Comparison of ENCODE assay signal across 8 cellular contexts in the genomic region with DNA sequence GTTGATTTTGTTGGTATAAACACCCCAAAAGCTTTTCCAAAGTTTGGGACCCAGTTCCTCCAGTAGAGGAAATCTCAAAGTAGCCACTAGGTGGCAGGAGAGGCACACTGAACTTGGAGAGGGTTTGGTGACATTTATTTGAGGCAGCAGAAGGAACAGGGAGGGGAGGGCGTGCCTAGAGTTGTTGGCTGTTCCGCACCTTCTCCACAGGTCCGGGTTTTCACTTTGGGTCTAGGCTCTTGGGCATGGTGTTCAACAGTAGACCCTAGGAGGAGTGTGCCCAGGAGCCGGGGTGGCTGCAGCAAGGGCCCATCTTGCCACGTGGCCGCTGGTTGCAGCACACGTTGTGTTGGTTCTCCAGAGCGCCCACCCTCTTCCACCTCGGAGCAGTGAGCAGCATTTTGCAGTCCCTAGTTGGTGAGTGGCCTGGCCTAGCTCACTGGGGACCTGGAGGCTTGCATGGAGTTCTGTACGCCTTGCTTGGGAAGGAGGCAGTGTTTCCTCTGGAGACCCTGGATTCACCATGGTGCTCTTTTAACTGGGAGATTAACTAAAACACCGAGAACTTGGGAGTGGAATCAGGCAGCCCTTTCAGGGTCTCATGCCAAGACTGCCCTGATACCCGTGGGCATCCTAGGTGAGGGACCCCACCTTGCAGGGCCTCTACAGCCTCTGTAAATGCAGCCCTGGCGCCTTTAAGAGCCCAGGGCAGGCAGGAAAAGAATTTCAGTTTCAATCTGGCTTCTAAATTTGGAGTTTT. TPM values are rescaled to one million over a fixed set of nuclear protein-coding genes. Genes with fewer than 3 reads are reported as not detected.
DNase-seq lines count a peak whose midpoint lies in the region; ATAC-seq, FAIRE-seq and TF ChIP-seq lines count a peak whose summit lies in the region.

No MANE protein-coding gene starts in this region.

- POLR2A ChIA-PET in A549 (lab: Yijun Ruan, JAX): interaction anchor here (0.7 to 3.5 kb wide), 27 partner anchors 8 to 500 kb away, joined by 3 to 44 read pairs (median 5); a partner anchor contains a TSS

- H3K4me1 ChIP-seq in A549 (peaks cover 56% of the 10 kb centered on the region), esophagus muscularis mucosa (peaks cover 63 to 74% (median 72%) of the 10 kb centered on the region in 4 donors), muscle layer of colon (ENCODE audit: insufficient read depth, low read length) (peaks cover 60% of the 10 kb centered on the region)

- TF ChIP-seq RAD21 in A549 (conservative IDR thresholded peaks at IDR 0.05 in 1 of 2, IDR thresholded peaks at IDR 0.05 in 1 of 2) (peak; percentile 97), Ishikawa (IDR thresholded peaks at IDR 0.05; ENCODE audit: low read depth) (peak; percentile 93)

- peak overlapping the region; percentile 91 for H3K4me2 ChIP-seq in A549

- H3K9ac ChIP-seq in muscle layer of colon (ENCODE audit: low read length): peak overlapping the region; percentile 50

- H3K9me3 ChIP-seq in A549: no peaks in the 10 kb centered on the region
- no peaks in the 10 kb centered on the region for H3K9me3 ChIP-seq in esophagus muscularis mucosa
- no peaks in the 10 kb centered on the region for H3K9me3 ChIP-seq in muscle layer of colon (ENCODE audit: low read length)

- no peaks in the 10 kb centered on the region for H3K27me3 ChIP-seq in esophagus muscularis mucosa
- no peaks in the 10 kb centered on the region for H3K27me3 ChIP-seq in muscle layer of colon (ENCODE audit: control insufficient read depth in 1 of 2, insufficient read depth in 2 of 2, low read length in 2 of 2)

- TF ChIP-seq EP300 in A549 (IDR thresholded peaks at IDR 0.05): no peak
- TF ChIP-seq EP300 in Ishikawa (IDR thresholded peaks at IDR 0.05; ENCODE audit: borderline replicate concordance): no peak
- no peak for TF ChIP-seq EP300 in esophagus muscularis mucosa (IDR thresholded peaks at IDR 0.05)

- peak; percentile 88 to 89 for DNase-seq in A549 (ENCODE audit: low read depth in 1 of 2, low spot score in 1 of 2)
- peak; percentile 3 for DNase-seq in OCI-M2 (lab: John Stamatoyannopoulos, UW; ENCODE audit: unreplicated experiment)
- peak; percentile 60 for DNase-seq in activated T-cell treated with anti-CD3 and anti-CD28 coated beads for 48 hours (ENCODE audit: low read depth)
- DNase-seq in esophagus muscularis mucosa (ENCODE audit: extremely low spot score): peak; percentile 96
- DNase-seq in stimulated activated CD8-positive, alpha-beta memory T cell treated with anti-CD3 and anti-CD28 coated beads, Interleukin-7, amount 100 ng/mL, for 24 hours (ENCODE audit: low read depth): peak; percentile 44

- intact Hi-C loops in esophagus muscularis mucosa (cut with DNase I): loop anchor here (1.0 kb wide), 1 partner anchor 471 kb away; no protein-coding TSS in a partner anchor

- WGBS in A549 (ENCODE audit: missing lambda C conversion rate): 5% methylated on average over 7 of the region's 13 CpGs
- WGBS in esophagus muscularis mucosa: 13% methylated on average over 11 of the region's 13 CpGs

- TF ChIP-seq CTCF in A549 (IDR thresholded peaks at IDR 0.05): peak; percentile 95
- peak; percentile 86 to 98 (median 93) for TF ChIP-seq CTCF in esophagus muscularis mucosa (IDR thresholded peaks at IDR 0.05)

- H3K27ac ChIP-seq in A549: peak overlapping the region; percentile 99
- peak overlapping the region; percentile 93 to 99 (median 98) for H3K27ac ChIP-seq in esophagus muscularis mucosa (replicated peaks in 1 of 4)
- H3K27ac ChIP-seq in muscle layer of colon (ENCODE audit: low read depth, low read length): peak overlapping the region; percentile 95

- CTCF ChIA-PET in A549 (lab: Yijun Ruan, JAX): interaction anchor here (0.6 to 28.1 kb wide), 81 partner anchors 11 to 664 kb away, joined by 3 to 1029 read pairs (median 4); a partner anchor contains a TSS

- H3K36me3 ChIP-seq in esophagus muscularis mucosa (peaks cover 6 to 47% (median 42%) of the 10 kb centered on the region in 4 donors), muscle layer of colon (ENCODE audit: insufficient read depth, low read length) (peaks cover 46% of the 10 kb centered on the region)

- ATAC-seq in A549 (peak; percentile 70 to 75), GM18868 (IDR thresholded peaks at IDR 0.05; ENCODE audit: unreplicated experiment) (peak; percentile 30)

- H3K4me3 ChIP-seq in A549 (peak overlapping the region; percentile 44), esophagus muscularis mucosa (peak overlapping the region; percentile 47 to 60 (median 58)), muscle layer of colon (ENCODE audit: low read depth in 1 of 2, low read length in 2 of 2) (peak overlapping the region; percentile 28 to 62)

- TF ChIP-seq POLR2A in A549 (IDR thresholded peaks at IDR 0.05; ENCODE audit: low read length) (no peak), esophagus muscularis mucosa (IDR thresholded peaks at IDR 0.05; ENCODE audit: low read depth) (no peak)

- no peak for FAIRE-seq in A549 (lab: Jason Lieb, UNC)

TF ChIP-seq in A549, 52 proteins besides CTCF, POLR2A, EP300 and RAD21 (continues in another document):
- TF ChIP-seq, protein P1, sequence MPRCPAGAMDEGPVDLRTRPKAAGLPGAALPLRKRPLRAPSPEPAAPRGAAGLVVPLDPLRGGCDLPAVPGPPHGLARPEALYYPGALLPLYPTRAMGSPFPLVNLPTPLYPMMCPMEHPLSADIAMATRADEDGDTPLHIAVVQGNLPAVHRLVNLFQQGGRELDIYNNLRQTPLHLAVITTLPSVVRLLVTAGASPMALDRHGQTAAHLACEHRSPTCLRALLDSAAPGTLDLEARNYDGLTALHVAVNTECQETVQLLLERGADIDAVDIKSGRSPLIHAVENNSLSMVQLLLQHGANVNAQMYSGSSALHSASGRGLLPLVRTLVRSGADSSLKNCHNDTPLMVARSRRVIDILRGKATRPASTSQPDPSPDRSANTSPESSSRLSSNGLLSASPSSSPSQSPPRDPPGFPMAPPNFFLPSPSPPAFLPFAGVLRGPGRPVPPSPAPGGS (IDR thresholded peaks at IDR 0.05): no peak
- TF ChIP-seq, protein P2, sequence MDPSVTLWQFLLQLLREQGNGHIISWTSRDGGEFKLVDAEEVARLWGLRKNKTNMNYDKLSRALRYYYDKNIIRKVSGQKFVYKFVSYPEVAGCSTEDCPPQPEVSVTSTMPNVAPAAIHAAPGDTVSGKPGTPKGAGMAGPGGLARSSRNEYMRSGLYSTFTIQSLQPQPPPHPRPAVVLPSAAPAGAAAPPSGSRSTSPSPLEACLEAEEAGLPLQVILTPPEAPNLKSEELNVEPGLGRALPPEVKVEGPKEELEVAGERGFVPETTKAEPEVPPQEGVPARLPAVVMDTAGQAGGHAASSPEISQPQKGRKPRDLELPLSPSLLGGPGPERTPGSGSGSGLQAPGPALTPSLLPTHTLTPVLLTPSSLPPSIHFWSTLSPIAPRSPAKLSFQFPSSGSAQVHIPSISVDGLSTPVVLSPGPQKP (IDR thresholded peaks at IDR 0.05; ENCODE audit: low read depth, low read length): no peak

RNA-seq across cellular contexts. Expression of a gene that starts 28.2 kb away (rescaled TPM):
- polyA plus RNA-seq in A549 (2011; rRNA removed): 140 and 149 TPM in 2 replicates
- 95.3 and 125 TPM in 2 replicates for polyA plus RNA-seq in A549 (2012; cell fraction: cytosol; rRNA removed)
- 109 and 124 TPM in 2 replicates for polyA plus RNA-seq in A549 (2012; cell fraction: nucleus; rRNA removed)
- 140 to 167 TPM (median 161 TPM) in 3 replicates for polyA plus RNA-seq in A549 (2017; fragmentation: RNase III; extraction: RNeasy Plus Mini Kit Qiagen cat#74134 plus additional on column Dnase treatment)
- 150 and 168 TPM in 2 replicates for polyA minus RNA-seq in A549 (2011; rRNA and poly(A)+ RNA removed)
- total RNA-seq in esophagus muscularis mucosa: 10 to 100 TPM; 57.7 to 91.9 (median 77.4) TPM

RNA-seq across cellular contexts. Expression of a gene that starts 28.8 kb away (rescaled TPM):
- polyA plus RNA-seq in A549 (2011; rRNA removed): 20.5 and 20.8 TPM in 2 replicates
- 25.2 and 33.6 TPM in 2 replicates for polyA plus RNA-seq in A549 (2012; cell fraction: cytosol; rRNA removed)
- 37.5 and 53.0 TPM in 2 replicates for polyA plus RNA-seq in A549 (2012; cell fraction: nucleus; rRNA removed)
- 22.7 to 26.2 TPM (median 26.0 TPM) in 3 replicates for polyA plus RNA-seq in A549 (2017; fragmentation: RNase III; extraction: RNeasy Plus Mini Kit Qiagen cat#74134 plus additional on column Dnase treatment)
- polyA minus RNA-seq in A549 (2011; rRNA and poly(A)+ RNA removed): 26.6 and 34.0 TPM in 2 replicates
- total RNA-seq in esophagus muscularis mucosa: 100 to 1,000 TPM in 2 of 4 donors, 10 to 100 TPM in 2; 73.9 to 117 (median 92.2) TPM

RNA-seq across cellular contexts. Expression of a gene that starts 38.6 kb away (rescaled TPM):
- 16.8 and 25.1 TPM in 2 replicates for polyA plus RNA-seq in A549 (2011; rRNA removed)
- polyA plus RNA-seq in A549 (2012; cell fraction: cytosol; rRNA removed): 51.4 and 90.0 TPM in 2 replicates
- 63.3 and 123 TPM in 2 replicates for polyA plus RNA-seq in A549 (2012; cell fraction: nucleus; rRNA removed)
- polyA plus RNA-seq in A549 (2017; fragmentation: RNase III; extraction: RNeasy Plus Mini Kit Qiagen cat#74134 plus additional on column Dnase treatment): 47.9 to 67.5 TPM (median 54.9 TPM) in 3 replicates
- 18.1 and 21.3 TPM in 2 replicates for polyA minus RNA-seq in A549 (2011; rRNA and poly(A)+ RNA removed)
- total RNA-seq in esophagus muscularis mucosa: 10 to 100 TPM in 3 of 4 donors, 1 to 10 TPM in 1; 5.0 to 24.2 (median 12.9) TPM

RNA-seq across cellular contexts. Expression of a gene that starts 58.5 kb away (rescaled TPM):
- polyA plus RNA-seq in A549 (2011; rRNA removed): 25.6 and 31.4 TPM in 2 replicates
- 37.1 and 43.6 TPM in 2 replicates for polyA plus RNA-seq in A549 (2012; cell fraction: cytosol; rRNA removed)
- 48.5 and 52.7 TPM in 2 replicates for polyA plus RNA-seq in A549 (2012; cell fraction: nucleus; rRNA removed)
- 21.8 to 23.5 TPM (median 22.2 TPM) in 3 replicates for polyA plus RNA-seq in A549 (2017; fragmentation: RNase III; extraction: RNeasy Plus Mini Kit Qiagen cat#74134 plus additional on column Dnase treatment)
- polyA minus RNA-seq in A549 (2011; rRNA and poly(A)+ RNA removed): 21.0 and 23.0 TPM in 2 replicates
- total RNA-seq in esophagus muscularis mucosa: 1 to 10 TPM; 3.0 to 5.5 (median 4.3) TPM

Comparison
In these comparisons a context has a peak if more than half of its experiments do, and no peak if none do; other contexts are left out.
1. Peak in every context shown above with its lines: DNase-seq, ATAC-seq, H3K4me3 ChIP-seq and H3K27ac ChIP-seq.
2. DNase-seq: peak in every context shown above with its lines; median percentile 96 in esophagus muscularis mucosa; 88 in A549; 60 in activated T-cell treated with anti-CD3 and anti-CD28 coated beads for 48 hours; 44 in stimulated activated CD8-positive, alpha-beta memory T cell treated with anti-CD3 and anti-CD28 coated beads, Interleukin-7, amount 100 ng/mL, for 24 hours; 3 in OCI-M2.